In the genomic region with DNA sequence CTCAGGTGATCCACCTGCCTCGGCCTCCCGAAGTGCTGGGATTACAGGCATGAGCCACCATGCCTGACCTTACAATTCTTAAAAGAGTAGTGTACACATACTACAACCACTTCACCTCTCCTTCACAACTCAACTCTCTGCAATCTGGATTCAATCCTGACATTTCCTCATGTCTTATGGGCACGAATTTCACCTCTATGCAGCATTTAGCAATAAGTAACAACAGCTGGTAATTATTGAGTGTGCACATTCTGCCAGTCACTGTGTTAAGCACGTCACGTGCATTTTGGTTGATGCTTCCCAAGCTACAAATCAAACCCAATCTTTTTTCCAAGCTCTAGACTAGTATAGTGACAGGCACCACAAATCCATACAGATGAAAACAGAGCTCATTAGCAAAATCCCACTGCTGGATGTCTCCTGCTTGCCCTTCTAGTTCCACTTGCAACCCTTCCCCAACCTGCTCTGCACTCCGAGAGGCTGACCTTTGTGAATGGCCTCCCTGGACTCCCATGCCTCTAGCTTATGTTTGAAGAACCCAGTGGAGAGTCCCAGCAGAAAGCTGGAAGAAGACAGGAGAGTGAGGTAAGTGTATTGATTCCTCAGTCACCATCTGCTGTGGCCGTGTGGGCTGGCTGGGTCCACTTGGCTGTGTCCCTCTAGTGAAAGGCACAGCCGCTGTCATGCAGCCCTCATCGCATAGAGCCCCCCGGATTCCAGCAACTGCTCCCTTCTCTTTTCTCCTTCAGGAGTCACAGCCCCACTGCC, we compare ENCODE assay signal across 1 cellular context.
TF ChIP-seq lines count a peak whose summit lies in the region.

No MANE protein-coding gene starts in this region.

TF ChIP-seq in K562, 482 proteins besides CTCF, POLR2A, EP300 and RAD21 (continued from another document):
- TF ChIP-seq, protein P1, sequence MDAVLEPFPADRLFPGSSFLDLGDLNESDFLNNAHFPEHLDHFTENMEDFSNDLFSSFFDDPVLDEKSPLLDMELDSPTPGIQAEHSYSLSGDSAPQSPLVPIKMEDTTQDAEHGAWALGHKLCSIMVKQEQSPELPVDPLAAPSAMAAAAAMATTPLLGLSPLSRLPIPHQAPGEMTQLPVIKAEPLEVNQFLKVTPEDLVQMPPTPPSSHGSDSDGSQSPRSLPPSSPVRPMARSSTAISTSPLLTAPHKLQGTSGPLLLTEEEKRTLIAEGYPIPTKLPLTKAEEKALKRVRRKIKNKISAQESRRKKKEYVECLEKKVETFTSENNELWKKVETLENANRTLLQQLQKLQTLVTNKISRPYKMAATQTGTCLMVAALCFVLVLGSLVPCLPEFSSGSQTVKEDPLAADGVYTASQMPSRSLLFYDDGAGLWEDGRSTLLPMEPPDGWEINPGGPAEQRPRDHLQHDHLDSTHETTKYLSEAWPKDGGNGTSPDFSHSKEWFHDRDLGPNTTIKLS (IDR thresholded peaks at IDR 0.05; ENCODE audit: borderline replicate concordance, low read depth): no peak
- TF ChIP-seq CREM (IDR thresholded peaks at IDR 0.05; ENCODE audit: low read depth): no peak
